ENCODE assay signal across 10 cellular contexts in genomic region chr5:180026320-180026719, GRCh38. TPM values are rescaled to one million over a fixed set of nuclear protein-coding genes. Genes with fewer than 3 reads are reported as not detected.
DNase-seq lines count a peak whose midpoint lies in the region; ATAC-seq and TF ChIP-seq lines count a peak whose summit lies in the region.
"Had no signal": no experiment of that assay in that cellular context is flagged by ENCODE, and none has a peak within 500 bp of the region (broad histone marks: within the 10 kb centered on the region; RNA-seq: fewer than 3 reads in every experiment).

No MANE protein-coding gene starts in this region.

- H3K4me1 ChIP-seq in HAP-1 = peaks cover 5% of the 10 kb centered on the region
- H3K4me1 ChIP-seq in parathyroid adenoma = peaks cover 13% of the 10 kb centered on the region

- no peak overlapping the region for H3K9ac ChIP-seq in parathyroid adenoma

- H3K79me2 ChIP-seq in parathyroid adenoma = no peaks in the 10 kb centered on the region

- H3K4me2 ChIP-seq in parathyroid adenoma (ENCODE audit: low read length) = no peak overlapping the region

- ATAC-seq in SK-N-SH treated with all-trans-retinoic acid at 6 μM for 48 hours = peak; percentile 74
- no peak for ATAC-seq in GM21619 (IDR thresholded peaks at IDR 0.05; ENCODE audit: unreplicated experiment)

- peak; percentile 23 to 24 for DNase-seq in HAP-1 (ENCODE audit: low spot score in 2 of 2)
- peak; percentile 47 for DNase-seq in globus pallidus (ENCODE audit: low spot score)
- DNase-seq in T1000 (lab: John Stamatoyannopoulos, UW) = no peak
- no peak for DNase-seq in SK-N-DZ (ENCODE audit: low spot score)
- DNase-seq in MV-4-11 (lab: John Stamatoyannopoulos, UW) = no peak
- DNase-seq: activated effector memory CD4-positive, alpha-beta T cell treated with Interleukin-2 at 50 U/mL for 16 hours; foreskin melanocyte had no signal

- H3K4me3 ChIP-seq in HAP-1 (no peak overlapping the region), parathyroid adenoma (ENCODE audit: low read depth, low read length) (no peak overlapping the region)

- in situ Hi-C loops in HAP-1 (cut with MboI; ENCODE audit: low sequenced_read_pairs) = no loop called here

- peak overlapping the region; percentile 0 for H2AFZ ChIP-seq in parathyroid adenoma

- no peaks in the 10 kb centered on the region for H3K9me3 ChIP-seq in HAP-1
- no peaks in the 10 kb centered on the region for H3K9me3 ChIP-seq in parathyroid adenoma (ENCODE audit: control insufficient read depth, low read length)

- peaks cover 12% of the 10 kb centered on the region for H3K36me3 ChIP-seq in HAP-1 (replicated peaks)
- H3K36me3 ChIP-seq in parathyroid adenoma (ENCODE audit: control insufficient read depth, insufficient read depth, low read length) = no peaks in the 10 kb centered on the region

- no peaks in the 10 kb centered on the region for H3K27me3 ChIP-seq in HAP-1 (ENCODE audit: low read depth)
- no peaks in the 10 kb centered on the region for H3K27me3 ChIP-seq in parathyroid adenoma (ENCODE audit: control insufficient read depth, insufficient read depth, low read length)

- TF ChIP-seq CTCF in parathyroid adenoma (IDR thresholded peaks at IDR 0.05) = no peak

- H3K27ac ChIP-seq in parathyroid adenoma = peak overlapping the region; percentile 30

TF ChIP-seq in SK-N-SH treated with all-trans-retinoic acid at 6 μM for 48 hours, 23 proteins besides CTCF, POLR2A, EP300 and RAD21:
- TF ChIP-seq CSRNP3 (CRISPR knock-in tag; IDR thresholded peaks at IDR 0.05) (no peak), ZFP3 (CRISPR knock-in tag; IDR thresholded peaks at IDR 0.05) (0 out of 2 replicates have a peak, but pooled peaks have one; percentile 46), TCF4 (CRISPR knock-in tag; IDR thresholded peaks at IDR 0.05; ENCODE audit: borderline replicate concordance) (peak; percentile 19; the same call in 1 of the 2 replicates), CREB5 (CRISPR knock-in tag; IDR thresholded peaks at IDR 0.05; ENCODE audit: low read depth) (peak; percentile 74; the same call in 1 of the 2 replicates), ISL1 (CRISPR knock-in tag; IDR thresholded peaks at IDR 0.05) (peak; percentile 13; the same call in 1 of the 2 replicates), CSDC2 (CRISPR knock-in tag; IDR thresholded peaks at IDR 0.05) (peak; percentile 64; the same call in 1 of the 2 replicates)

RNA-seq across cellular contexts. Expression of gene RNF130, which starts 45.2 kb away (rescaled TPM):
- polyA plus RNA-seq in SK-N-DZ (2014; cell fraction: cytosol; rRNA removed) = 72.2 and 74.9 TPM in 2 replicates
- polyA plus RNA-seq in SK-N-DZ (2014; cell fraction: nucleus; rRNA removed) = 58.5 and 68.0 TPM in 2 replicates

Comparison
In these comparisons a context has a peak if more than half of its experiments do, and no peak if none do; other contexts are left out.
1. DNase-seq: peak in HAP-1 (2 of 2) and globus pallidus (single experiment); none in T1000 (single experiment), SK-N-DZ (single experiment) and MV-4-11 (single experiment).